ENCODE assay signal across 8 cellular contexts in genomic region chr16:89701425-89702406, GRCh38. TPM values are rescaled to one million over a fixed set of nuclear protein-coding genes. Genes with fewer than 3 reads are reported as not detected.
A peak's percentile ranks its signal among the peaks of the same experiment; 100 is the strongest.
DNase-seq lines count a peak whose midpoint lies in the region; ATAC-seq and TF ChIP-seq lines count a peak whose summit lies in the region.

A gene with protein sequence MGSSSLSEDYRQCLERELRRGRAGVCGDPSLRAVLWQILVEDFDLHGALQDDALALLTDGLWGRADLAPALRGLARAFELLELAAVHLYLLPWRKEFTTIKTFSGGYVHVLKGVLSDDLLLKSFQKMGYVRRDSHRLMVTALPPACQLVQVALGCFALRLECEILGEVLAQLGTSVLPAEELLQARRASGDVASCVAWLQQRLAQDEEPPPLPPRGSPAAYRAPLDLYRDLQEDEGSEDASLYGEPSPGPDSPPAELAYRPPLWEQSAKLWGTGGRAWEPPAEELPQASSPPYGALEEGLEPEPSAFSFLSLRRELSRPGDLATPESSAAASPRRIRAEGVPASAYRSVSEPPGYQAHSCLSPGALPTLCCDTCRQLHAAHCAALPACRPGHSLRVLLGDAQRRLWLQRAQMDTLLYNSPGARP (minus strand): TSS chr16:89701705. CDS start chr16:89701232, 473 bp downstream.

- peaks cover 1% of the 10 kb centered on the region for H3K36me3 Mint-ChIP-seq in activated naive CD8-positive, alpha-beta T cell treated with anti-CD3 and anti-CD28 coated beads for 36 hours

- H3K79me2 ChIP-seq in parathyroid adenoma = no peaks in the 10 kb centered on the region

- in situ Hi-C loops in transverse colon (cut with MboI; ENCODE audit: low pct_ligation_motif_present in 1 of 4, low pct_unique_long_range_greater_than_20kb in 1 of 4, low sequenced_read_pairs in 3 of 4) = loop anchor here in 2 of 4 donors (10.0 kb wide), 1 partner anchor 93 kb away; no protein-coding TSS in a partner anchor

- peak within 1 kb of the TSS; percentile 77 for H3K27ac Mint-ChIP-seq in activated naive CD8-positive, alpha-beta T cell treated with anti-CD3 and anti-CD28 coated beads for 36 hours

- peak within 1 kb of the TSS; percentile 76 for H3K4me3 ChIP-seq in GM12865 (ENCODE audit: low read depth, low read length)
- H3K4me3 ChIP-seq in parathyroid adenoma (ENCODE audit: low read depth, low read length) = peak within 1 kb of the TSS; percentile 83
- peak within 1 kb of the TSS; percentile 66 to 77 (median 73) for H3K4me3 ChIP-seq in transverse colon

- H3K4me2 ChIP-seq in parathyroid adenoma (ENCODE audit: low read length) = peak within 1 kb of the TSS; percentile 97

- H3K9me3 Mint-ChIP-seq in activated naive CD8-positive, alpha-beta T cell treated with anti-CD3 and anti-CD28 coated beads for 36 hours = no peaks in the 10 kb centered on the region

- no peak for TF ChIP-seq EP300 in transverse colon (IDR thresholded peaks at IDR 0.05; ENCODE audit: low read depth)

- H3K36me3 ChIP-seq in parathyroid adenoma (ENCODE audit: control insufficient read depth, insufficient read depth, low read length) (no peaks in the 10 kb centered on the region), transverse colon (no peaks in the 10 kb centered on the region)

- intact Hi-C loops in Right ventricle myocardium inferior (cut with DNase I) (loop anchor here (5.0 kb wide), 3 partner anchors 44 to 161 kb away; partner anchors contain the start of genes CHMP1A and SPATA33), transverse colon (cut with DNase I; ENCODE audit: low total_unique reads) (loop anchor here (5.0 to 10.0 kb wide), 2 partner anchors 93 to 171 kb away; partner anchors contain the start of gene TCF25)

- H3K4me3 Mint-ChIP-seq in activated naive CD8-positive, alpha-beta T cell treated with anti-CD3 and anti-CD28 coated beads for 36 hours = peak within 1 kb of the TSS; percentile 77

- H3K4me1 Mint-ChIP-seq in activated naive CD8-positive, alpha-beta T cell treated with anti-CD3 and anti-CD28 coated beads for 36 hours = peaks cover 16% of the 10 kb centered on the region

- H3K27me3 Mint-ChIP-seq in activated naive CD8-positive, alpha-beta T cell treated with anti-CD3 and anti-CD28 coated beads for 36 hours = no peaks in the 10 kb centered on the region

- peak; percentile 98 for DNase-seq in GM12865 (ENCODE audit: low read depth)
- DNase-seq in NCI-H1092 (lab: John Stamatoyannopoulos, UW) = peak; percentile 93
- DNase-seq in SKM-1 treated with dmso at 0.1 percent for 144 hours (lab: John Stamatoyannopoulos, UW; ENCODE audit: unreplicated experiment) = peak; percentile 95
- DNase-seq in activated naive CD8-positive, alpha-beta T cell treated with anti-CD3 and anti-CD28 coated beads for 36 hours = peak; percentile 98
- DNase-seq in Right ventricle myocardium inferior (ENCODE audit: missing footprints) = peak; percentile 95
- peak; percentile 98 for DNase-seq in transverse colon

- H3K4me1 ChIP-seq in parathyroid adenoma (peaks cover 8% of the 10 kb centered on the region), transverse colon (peaks cover 4 to 29% (median 23%) of the 10 kb centered on the region in 4 donors)

- H3K27me3 ChIP-seq in parathyroid adenoma (ENCODE audit: control insufficient read depth, insufficient read depth, low read length) (no peaks in the 10 kb centered on the region), transverse colon (no peaks in the 10 kb centered on the region)

- ATAC-seq in HG02571 (IDR thresholded peaks at IDR 0.05; ENCODE audit: unreplicated experiment) (peak; percentile 49), Right ventricle myocardium inferior (peak; percentile 78)

- H3K27ac ChIP-seq in parathyroid adenoma = peak within 1 kb of the TSS; percentile 90
- H3K27ac ChIP-seq in transverse colon = peak within 1 kb of the TSS; percentile 91 to 96 (median 94)

- peak; percentile 32 for TF ChIP-seq CTCF in GM12865 (IDR thresholded peaks at IDR 0.05; ENCODE audit: insufficient read depth, low read depth, low read length, missing control alignments)
- TF ChIP-seq CTCF in parathyroid adenoma (IDR thresholded peaks at IDR 0.05) = peak; percentile 39
- peak in 4 of 5 experiments; percentile 11 to 45 (median 22) for TF ChIP-seq CTCF in transverse colon (IDR thresholded peaks at IDR 0.05)

- H3K9me3 ChIP-seq in parathyroid adenoma (ENCODE audit: control insufficient read depth, low read length) (no peaks in the 10 kb centered on the region), transverse colon (no peaks in the 10 kb centered on the region)

- TF ChIP-seq POLR2A in transverse colon (IDR thresholded peaks at IDR 0.05) = peak; percentile 82

- H3K9ac ChIP-seq in parathyroid adenoma = peak within 1 kb of the TSS; percentile 65

- 1% methylated on average over 14 of the region's 97 CpGs; no CpG with 5 or more reads in 1 of the 2 donors for WGBS in transverse colon (ENCODE audit: low coverage in 1 of 2), 2 donors

- H2AFZ ChIP-seq in parathyroid adenoma = peak within 1 kb of the TSS; percentile 95

RNA-seq across cellular contexts. Expression of the gene that starts here (rescaled TPM):
- total RNA-seq in activated naive CD8-positive, alpha-beta T cell treated with anti-CD3 and anti-CD28 coated beads for 36 hours = 1 to 10 TPM; 3.2 to 3.3 TPM
- 3.4 TPM for total RNA-seq in Right ventricle myocardium inferior
- total RNA-seq in transverse colon = 10 to 100 TPM; 30.8 to 83.0 (median 60.6) TPM

Comparison
In these comparisons a context has a peak if more than half of its experiments do, and no peak if none do; other contexts are left out.
1. Peak in every context shown above with its lines: DNase-seq, ATAC-seq, H3K4me3 ChIP-seq and H3K27ac ChIP-seq.